1 cellular context compared by ENCODE assay signal in the genomic region with DNA sequence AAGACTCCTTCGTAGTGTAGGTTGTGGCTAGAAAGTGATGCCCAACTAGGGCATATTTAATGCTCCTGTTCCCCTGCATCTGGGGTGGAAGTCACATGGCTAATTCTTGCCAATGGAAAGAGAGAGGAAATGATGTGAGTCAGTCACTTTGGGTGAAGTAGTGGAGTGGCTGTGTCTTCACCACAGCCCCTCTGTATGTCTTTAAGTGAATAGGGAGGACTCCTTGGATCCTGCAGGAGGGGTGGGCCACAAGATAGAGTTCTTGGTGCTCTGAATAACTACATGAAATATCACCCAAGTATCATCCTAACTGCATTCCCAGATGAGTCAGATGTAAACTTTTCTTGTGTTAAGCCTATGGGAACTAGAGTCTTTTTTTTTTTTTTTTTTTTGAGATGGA.
TF ChIP-seq lines count a peak whose summit lies in the region.

No MANE protein-coding gene starts in this region.

TF ChIP-seq in H1, 55 proteins besides CTCF, POLR2A, EP300 and RAD21:
- TF ChIP-seq, protein P1, sequence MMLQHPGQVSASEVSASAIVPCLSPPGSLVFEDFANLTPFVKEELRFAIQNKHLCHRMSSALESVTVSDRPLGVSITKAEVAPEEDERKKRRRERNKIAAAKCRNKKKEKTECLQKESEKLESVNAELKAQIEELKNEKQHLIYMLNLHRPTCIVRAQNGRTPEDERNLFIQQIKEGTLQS (IDR thresholded peaks at IDR 0.05; ENCODE audit: insufficient read depth, low read depth, low read length): no peak
- TF ChIP-seq SP1 (IDR thresholded peaks at IDR 0.05; ENCODE audit: low read depth, low read length): no peak
- no peak for TF ChIP-seq SIN3A (conservative IDR thresholded peaks at IDR 0.05 in 1 of 2, IDR thresholded peaks at IDR 0.05 in 1 of 2; ENCODE audit: low read depth in 1 of 2, low read length in 2 of 2)
- no peak for TF ChIP-seq MAFK (IDR thresholded peaks at IDR 0.05; ENCODE audit: low read depth, low read length)
- no peak for TF ChIP-seq CEBPB (IDR thresholded peaks at IDR 0.05; ENCODE audit: low read depth, low read length)
- no peak for TF ChIP-seq BCL11A (IDR thresholded peaks at IDR 0.05; ENCODE audit: low read depth in 2 of 2, low read length in 2 of 2)
- no peak for TF ChIP-seq CHD2 (IDR thresholded peaks at IDR 0.05; ENCODE audit: low read length)
- no peak for TF ChIP-seq TEAD4 (IDR thresholded peaks at IDR 0.05; ENCODE audit: low read depth, low read length)
- TF ChIP-seq SIRT6 (IDR thresholded peaks at IDR 0.05; ENCODE audit: low read length): no peak
- TF ChIP-seq SP2 (IDR thresholded peaks at IDR 0.05; ENCODE audit: low read length): no peak
- no peak for TF ChIP-seq EGR1 (IDR thresholded peaks at IDR 0.05; ENCODE audit: borderline replicate concordance, low read depth, low read length)
- TF ChIP-seq HDAC6 (IDR thresholded peaks at IDR 0.05; ENCODE audit: low read depth, low read length): no peak
- TF ChIP-seq HDAC2 (IDR thresholded peaks at IDR 0.05; ENCODE audit: borderline replicate concordance in 1 of 2, low read depth in 2 of 2, low read length in 2 of 2): no peak
